In genomic region chr3:194423317-194423716, GRCh38 we compare ENCODE assay signal across 20 cellular contexts. TPM values are rescaled to one million over a fixed set of nuclear protein-coding genes. Genes with fewer than 3 reads are reported as not detected.
DNase-seq lines count a peak whose midpoint lies in the region; ATAC-seq and TF ChIP-seq lines count a peak whose summit lies in the region.
"Had no signal": no experiment of that assay in that cellular context is flagged by ENCODE, and none has a peak within 500 bp of the region (broad histone marks: within the 10 kb centered on the region; RNA-seq: fewer than 3 reads in every experiment).

No MANE protein-coding gene starts in this region.

- DNase-seq in DMS79 treated with DMSO at 0.1 percent for 48 hours (lab: John Stamatoyannopoulos, UW) (peak; percentile 78), M059J (ENCODE audit: low read depth) (peak; percentile 28), NCI-H510A treated with DMSO at 0.1 percent for 48 hours (lab: John Stamatoyannopoulos, UW) (peak; percentile 82), left lobe of liver (ENCODE audit: low spot score) (no peak), omental fat pad (ENCODE audit: low spot score) (no peak), NCI-H69 (lab: John Stamatoyannopoulos, UW) (no peak), NAMALWA (ENCODE audit: low spot score) (no peak)
- DNase-seq in activated CD4-positive, alpha-beta T cell treated with anti-CD3 and anti-CD28 coated beads for 4 hours, result no peak
- DNase-seq: activated CD4-positive, alpha-beta T cell treated with anti-CD3 and anti-CD28 coated beads for 48 hours; activated CD8-positive, alpha-beta memory T cell treated with anti-CD3 and anti-CD28 coated beads, Interleukin-2, amount 10 ng/mL, durations not matched to agents 7 days and 5 days; AML-193; HCEC 1CT; NCI-H1694; NCI-H526; occipital lobe; OCI-M1; SHP77 had no signal

- ATAC-seq in left lobe of liver (peak; percentile 69), omental fat pad (ENCODE audit: low FRiP score) (no peak)
- ATAC-seq: activated CD8-positive, alpha-beta memory T cell treated with anti-CD3 and anti-CD28 coated beads, Interleukin-2, amount 10 ng/mL, durations not matched to agents 7 days and 5 days had no signal

- TF ChIP-seq CTCF in omental fat pad (IDR thresholded peaks at IDR 0.05), result no peak

RNA-seq across cellular contexts. Expression of gene GP5, which starts 24.3 kb away (rescaled TPM):
- total RNA-seq in M059J (2014; rRNA removed; shearing (Covaris generic)), result 0.12 TPM in 1 of 2 replicates, not detected in the other
- 0.10 TPM for total RNA-seq in left lobe of liver
- under 1 TPM in 2 of 4 donors, not detected in 2; 0.19 to 0.96 TPM for total RNA-seq in omental fat pad
- total RNA-seq: Daoy, myocyte, occipital lobe had no signal

RNA-seq across cellular contexts. Expression of gene LRRC15, which starts 53.8 kb away (rescaled TPM):
- total RNA-seq in M059J (2014; rRNA removed; shearing (Covaris generic)), result 9.1 and 9.6 TPM in 2 replicates
- total RNA-seq in left lobe of liver, result not detected
- under 1 TPM in 3 of 4 donors, not detected in 1; 0.12 to 0.37 (median 0.13) TPM for total RNA-seq in omental fat pad
- total RNA-seq: activated CD8-positive, alpha-beta memory T cell treated with anti-CD3 and anti-CD28 coated beads, Interleukin-2, amount 10 ng/mL, durations not matched to agents 7 days and 5 days; activated T-helper 2 cell treated with anti-CD3 and anti-CD28 coated beads, Interferon-gamma antibody, Interleukin-2, Interleukin-4, amounts not matched to agents 10 μg/mL and 5 μg/mL and 100 μg/mL, durations not matched to agents 14 hours and 24 hours and 36 hours; myocyte; occipital lobe had no signal

Comparison
In these comparisons a context has a peak if more than half of its experiments do, and no peak if none do; other contexts are left out.
1. DNase-seq: peak in DMS79 treated with DMSO at 0.1 percent for 48 hours (single experiment), M059J (single experiment) and NCI-H510A treated with DMSO at 0.1 percent for 48 hours (single experiment); none in left lobe of liver (single experiment), omental fat pad (single experiment), activated CD4-positive, alpha-beta T cell treated with anti-CD3 and anti-CD28 coated beads for 4 hours (0 of 2), NCI-H69 (single experiment) and NAMALWA (single experiment).